22 cellular contexts compared by ENCODE assay signal in the genomic region with DNA sequence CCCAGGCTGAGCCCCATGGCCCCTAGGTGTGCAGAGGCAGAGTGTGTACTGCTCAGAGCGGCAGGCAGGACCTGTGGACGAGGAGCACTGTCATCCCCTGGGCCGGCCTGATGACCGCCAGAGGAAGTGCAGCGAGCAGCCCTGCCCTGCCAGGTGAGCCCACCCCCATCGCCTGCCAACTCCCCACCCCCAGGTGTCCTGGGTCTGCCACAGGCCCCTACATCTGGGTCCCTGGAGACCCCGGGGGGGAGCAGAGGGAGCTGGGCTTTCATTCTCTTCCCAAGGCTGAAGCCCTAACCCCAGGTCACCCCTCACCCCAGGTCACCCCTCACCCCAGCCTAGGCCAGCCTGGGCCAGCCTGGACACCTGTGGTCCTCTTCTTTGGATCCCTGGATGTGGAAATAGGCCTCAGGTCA.
"Had no signal": no experiment of that assay in that cellular context is flagged by ENCODE, and none has a peak within 500 bp of the region (broad histone marks: within the 10 kb centered on the region; RNA-seq: fewer than 3 reads in every experiment).

No MANE protein-coding gene starts in this region.

- H3K4me2 ChIP-seq: smooth muscle cell had no signal

- H3K27ac Mint-ChIP-seq: activated B cell treated with CpG ODN at 0.5 μM for 24 hours; activated naive CD4-positive, alpha-beta T cell treated with anti-CD3 and anti-CD28 coated beads for 36 hours; activated naive CD8-positive, alpha-beta T cell treated with anti-CD3 and anti-CD28 coated beads for 36 hours; activated T-cell treated with anti-CD3 and anti-CD28 coated beads, Interleukin-2, amount 50 U/mL, for 72 hours; stimulated activated naive B cell treated with anti-CD40 and anti-IgM and Interleukin-4, amounts not matched to agents 10 μg/mL and 1 μg/mL and 100 μg/mL, for 72 hours had no signal

- H3K4me3 ChIP-seq: adrenal gland, heart right ventricle, right atrium auricular region, smooth muscle cell, transverse colon, vagina had no signal

- H3K9me3 ChIP-seq: adrenal gland, heart right ventricle, right atrium auricular region, transverse colon, vagina had no signal

- H3K27ac ChIP-seq: adrenal gland, brain microvascular endothelial cell, foreskin keratinocyte, heart right ventricle, right atrium auricular region, transverse colon, vagina had no signal

- ATAC-seq: activated T-cell treated with anti-CD3 and anti-CD28 coated beads, Interleukin-2, amount 50 U/mL, for 72 hours; foreskin keratinocyte; heart right ventricle; naive thymus-derived CD4-positive, alpha-beta T cell; stimulated activated naive B cell treated with anti-CD40 and anti-IgM and Interleukin-4, amounts not matched to agents 10 μg/mL and 1 μg/mL and 100 μg/mL, for 72 hours had no signal

- H3K4me3 Mint-ChIP-seq: activated B cell treated with CpG ODN at 0.5 μM for 24 hours; activated naive CD4-positive, alpha-beta T cell treated with anti-CD3 and anti-CD28 coated beads for 36 hours; activated naive CD8-positive, alpha-beta T cell treated with anti-CD3 and anti-CD28 coated beads for 36 hours; activated T-cell treated with anti-CD3 and anti-CD28 coated beads, Interleukin-2, amount 50 U/mL, for 72 hours; naive thymus-derived CD4-positive, alpha-beta T cell; stimulated activated naive B cell treated with anti-CD40 and anti-IgM and Interleukin-4, amounts not matched to agents 10 μg/mL and 1 μg/mL and 100 μg/mL, for 72 hours had no signal

- H3K27me3 ChIP-seq: adrenal gland, brain microvascular endothelial cell, heart right ventricle, right atrium auricular region, transverse colon, vagina had no signal

- H3K36me3 ChIP-seq: adrenal gland, brain microvascular endothelial cell, heart right ventricle, right atrium auricular region, transverse colon, vagina had no signal

- H3K9me3 Mint-ChIP-seq: activated B cell treated with CpG ODN at 0.5 μM for 24 hours; activated naive CD4-positive, alpha-beta T cell treated with anti-CD3 and anti-CD28 coated beads for 36 hours; activated naive CD8-positive, alpha-beta T cell treated with anti-CD3 and anti-CD28 coated beads for 36 hours; activated T-cell treated with anti-CD3 and anti-CD28 coated beads, Interleukin-2, amount 50 U/mL, for 72 hours; stimulated activated naive B cell treated with anti-CD40 and anti-IgM and Interleukin-4, amounts not matched to agents 10 μg/mL and 1 μg/mL and 100 μg/mL, for 72 hours had no signal

- DNase-seq: activated B cell treated with CpG ODN at 0.5 μM for 24 hours; activated naive CD4-positive, alpha-beta T cell treated with anti-CD3 and anti-CD28 coated beads for 36 hours; activated naive CD8-positive, alpha-beta T cell treated with anti-CD3 and anti-CD28 coated beads for 36 hours; activated T-cell treated with anti-CD3 and anti-CD28 coated beads for 4 hours; activated T-cell treated with anti-CD3 and anti-CD28 coated beads, Interleukin-2, amount 50 U/mL, for 72 hours; brain microvascular endothelial cell; cortex of kidney; foreskin keratinocyte; heart right ventricle; midbrain; occipital lobe; stimulated activated CD4-positive, alpha-beta T cell treated with anti-CD3 and anti-CD28 coated beads, Interleukin-1b, Interleukin-23, amount 100 ng/mL, for 48 hours; stimulated activated CD4-positive, alpha-beta T cell treated with anti-CD3 and anti-CD28 coated beads, Interleukin-4, amount 100 ng/mL, for 4 hours; stimulated activated CD8-positive, alpha-beta memory T cell treated with anti-CD3 and anti-CD28 coated beads, Interleukin-4, amount 100 ng/mL, for 48 hours; stimulated activated naive B cell treated with anti-CD40 and anti-IgM and Interleukin-4, amounts not matched to agents 10 μg/mL and 1 μg/mL and 100 μg/mL, for 72 hours; T-helper 2 cell; transverse colon had no signal

- H3K4me1 ChIP-seq: adrenal gland, foreskin keratinocyte had no signal

- H3K36me3 Mint-ChIP-seq: activated naive CD8-positive, alpha-beta T cell treated with anti-CD3 and anti-CD28 coated beads for 36 hours; naive thymus-derived CD4-positive, alpha-beta T cell; stimulated activated naive B cell treated with anti-CD40 and anti-IgM and Interleukin-4, amounts not matched to agents 10 μg/mL and 1 μg/mL and 100 μg/mL, for 72 hours had no signal
